ENCODE assay signal across 28 cellular contexts in the genomic region with DNA sequence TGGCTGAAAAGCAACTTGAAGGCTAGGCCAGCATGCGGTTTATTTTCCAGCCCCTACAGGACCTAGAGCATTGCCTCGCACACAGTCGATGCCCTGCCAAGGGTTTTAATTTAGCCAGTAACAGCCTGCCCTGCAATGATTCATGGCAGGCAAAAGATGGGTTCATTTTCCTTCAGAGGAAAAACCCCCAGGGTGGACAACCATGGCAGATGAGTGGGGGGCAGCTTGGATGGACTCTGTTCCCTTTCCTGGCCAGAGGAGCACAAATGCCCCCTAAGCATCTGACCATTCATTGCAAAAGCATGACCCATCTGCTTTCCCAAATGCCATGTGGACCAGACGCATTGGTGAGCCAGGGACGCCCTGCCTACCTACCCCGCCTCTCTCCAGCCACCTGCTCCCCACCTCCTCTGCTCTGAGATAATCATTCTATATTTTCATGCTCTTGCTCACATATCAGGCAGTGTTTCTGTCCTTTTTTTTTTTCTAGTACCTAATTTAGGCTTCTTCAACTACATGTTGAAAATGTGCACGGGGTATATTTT.
DNase-seq lines count a peak whose midpoint lies in the region; ATAC-seq lines count a peak whose summit lies in the region.
"Had no signal": no experiment of that assay in that cellular context is flagged by ENCODE, and none has a peak within 500 bp of the region (broad histone marks: within the 10 kb centered on the region; RNA-seq: fewer than 3 reads in every experiment).

No MANE protein-coding gene starts in this region.

- H3K4me3 Mint-ChIP-seq in activated CD4-positive, alpha-beta memory T cell treated with anti-CD3 and anti-CD28 coated beads, Interleukin-2, amount 10 ng/mL, durations not matched to agents 7 days and 5 days, result no peak overlapping the region
- H3K4me3 Mint-ChIP-seq in activated CD4-positive, alpha-beta memory T cell treated with anti-CD3 and anti-CD28 coated beads for 36 hours, result no peak overlapping the region
- H3K4me3 Mint-ChIP-seq: GM23338; HFFc6; stimulated activated naive B cell treated with anti-CD40 and anti-IgM and Interleukin-4, amounts not matched to agents 10 μg/mL and 1 μg/mL and 100 μg/mL, for 72 hours had no signal

- POLR2A ChIA-PET in activated CD4-positive, alpha-beta memory T cell treated with anti-CD3 and anti-CD28 coated beads, Interleukin-2, amount 10 ng/mL, durations not matched to agents 7 days and 5 days (lab: Charles Lee), result no interaction called here
- POLR2A ChIA-PET in activated CD4-positive, alpha-beta memory T cell treated with anti-CD3 and anti-CD28 coated beads for 36 hours (lab: Charles Lee), result no interaction called here

- peaks cover 41% of the 10 kb centered on the region for H3K27me3 Mint-ChIP-seq in activated CD4-positive, alpha-beta memory T cell treated with anti-CD3 and anti-CD28 coated beads, Interleukin-2, amount 10 ng/mL, durations not matched to agents 7 days and 5 days
- no peaks in the 10 kb centered on the region for H3K27me3 Mint-ChIP-seq in activated CD4-positive, alpha-beta memory T cell treated with anti-CD3 and anti-CD28 coated beads for 36 hours

- H3K27ac ChIP-seq in skeletal muscle tissue (ENCODE audit: low read depth, low read length), result peak overlapping the region; percentile 44
- H3K27ac ChIP-seq: adrenal gland, epithelial cell of prostate, neutrophil, prostate gland, skin epidermis, upper lobe of left lung had no signal

- ATAC-seq in HG03342 (IDR thresholded peaks at IDR 0.05; ENCODE audit: unreplicated experiment) (no peak), GM21576 (IDR thresholded peaks at IDR 0.05; ENCODE audit: unreplicated experiment) (no peak)
- ATAC-seq: GM23338; stimulated activated naive B cell treated with anti-CD40 and anti-IgM and Interleukin-4, amounts not matched to agents 10 μg/mL and 1 μg/mL and 100 μg/mL, for 72 hours had no signal

- peaks cover 7% of the 10 kb centered on the region for H3K4me1 Mint-ChIP-seq in activated CD4-positive, alpha-beta memory T cell treated with anti-CD3 and anti-CD28 coated beads, Interleukin-2, amount 10 ng/mL, durations not matched to agents 7 days and 5 days
- H3K4me1 Mint-ChIP-seq in activated CD4-positive, alpha-beta memory T cell treated with anti-CD3 and anti-CD28 coated beads for 36 hours (ENCODE audit: low read depth), result no peaks in the 10 kb centered on the region

- peaks cover 40 to 73% (median 60%) of the 10 kb centered on the region in 3 donors for H3K4me1 ChIP-seq in skeletal muscle tissue (ENCODE audit: control insufficient read depth in 3 of 3, insufficient read depth in 3 of 3, low read length in 3 of 3)
- H3K4me1 ChIP-seq: prostate gland had no signal

- H3K36me3 ChIP-seq in skeletal muscle tissue (ENCODE audit: control insufficient read depth in 3 of 3, insufficient read depth in 3 of 3, low read length in 3 of 3), result no peaks in the 10 kb centered on the region
- H3K36me3 ChIP-seq: adrenal gland, left ventricle myocardium inferior, neutrophil, prostate gland, upper lobe of left lung had no signal

- H3K36me3 Mint-ChIP-seq in activated CD4-positive, alpha-beta memory T cell treated with anti-CD3 and anti-CD28 coated beads, Interleukin-2, amount 10 ng/mL, durations not matched to agents 7 days and 5 days (ENCODE audit: low read depth), result no peaks in the 10 kb centered on the region
- no peaks in the 10 kb centered on the region for H3K36me3 Mint-ChIP-seq in activated CD4-positive, alpha-beta memory T cell treated with anti-CD3 and anti-CD28 coated beads for 36 hours
- H3K36me3 Mint-ChIP-seq: stimulated activated naive B cell treated with anti-CD40 and anti-IgM and Interleukin-4, amounts not matched to agents 10 μg/mL and 1 μg/mL and 100 μg/mL, for 72 hours had no signal

- no peaks in the 10 kb centered on the region for H3K27me3 ChIP-seq in skeletal muscle tissue (ENCODE audit: control insufficient read depth in 3 of 3, insufficient read depth in 3 of 3, low read length in 3 of 3)
- H3K27me3 ChIP-seq: adrenal gland, neutrophil, upper lobe of left lung had no signal

- H3K9me3 Mint-ChIP-seq in activated CD4-positive, alpha-beta memory T cell treated with anti-CD3 and anti-CD28 coated beads, Interleukin-2, amount 10 ng/mL, durations not matched to agents 7 days and 5 days, result no peaks in the 10 kb centered on the region
- no peaks in the 10 kb centered on the region for H3K9me3 Mint-ChIP-seq in activated CD4-positive, alpha-beta memory T cell treated with anti-CD3 and anti-CD28 coated beads for 36 hours
- H3K9me3 Mint-ChIP-seq: GM23338; HFFc6; stimulated activated naive B cell treated with anti-CD40 and anti-IgM and Interleukin-4, amounts not matched to agents 10 μg/mL and 1 μg/mL and 100 μg/mL, for 72 hours had no signal

- no peaks in the 10 kb centered on the region for H3K9me3 ChIP-seq in skeletal muscle tissue (ENCODE audit: control insufficient read depth in 3 of 3, low read length in 3 of 3)
- H3K9me3 ChIP-seq: adrenal gland, left ventricle myocardium inferior, neutrophil, prostate gland, upper lobe of left lung had no signal

- peak overlapping the region in 1 of 3 donors; percentile 45 for H3K4me3 ChIP-seq in skeletal muscle tissue (ENCODE audit: low read length in 3 of 3)
- H3K4me3 ChIP-seq: adrenal gland, GM23338, left ventricle myocardium inferior, prostate gland, skin epidermis, upper lobe of left lung had no signal

- no peak overlapping the region for H3K27ac Mint-ChIP-seq in activated CD4-positive, alpha-beta memory T cell treated with anti-CD3 and anti-CD28 coated beads, Interleukin-2, amount 10 ng/mL, durations not matched to agents 7 days and 5 days
- no peak overlapping the region for H3K27ac Mint-ChIP-seq in activated CD4-positive, alpha-beta memory T cell treated with anti-CD3 and anti-CD28 coated beads for 36 hours
- H3K27ac Mint-ChIP-seq: GM23338; HFFc6; stimulated activated naive B cell treated with anti-CD40 and anti-IgM and Interleukin-4, amounts not matched to agents 10 μg/mL and 1 μg/mL and 100 μg/mL, for 72 hours had no signal

- intact Hi-C loops in activated CD4-positive, alpha-beta memory T cell treated with anti-CD3 and anti-CD28 coated beads for 36 hours (cut with micrococcal nuclease), result no loop called here

- peak; percentile 5 for DNase-seq in activated CD4-positive, alpha-beta memory T cell treated with anti-CD3 and anti-CD28 coated beads, Interleukin-2, amount 10 ng/mL, durations not matched to agents 7 days and 5 days
- no peak for DNase-seq in activated CD4-positive, alpha-beta memory T cell treated with anti-CD3 and anti-CD28 coated beads for 36 hours
- peak; percentile 56 to 92 for DNase-seq in cerebellar nuclear complex (lab: John Stamatoyannopoulos, UW)
- peak; percentile 59 for DNase-seq in myocyte (ENCODE audit: low read depth)
- no peak for DNase-seq in NCI-H1436 treated with DMSO at 0.1 percent for 48 hours (lab: John Stamatoyannopoulos, UW)
- DNase-seq: 8988T; COR-L47; DMS79; effector CD4-positive, alpha-beta T cell; GF-D8; HFFc6; left ventricle myocardium inferior; NCI-H1694; NCI-H446 treated with DMSO at 0.1 percent for 48 hours; NCI-H82; stimulated activated naive B cell treated with anti-CD40 and anti-IgM and Interleukin-4, amounts not matched to agents 10 μg/mL and 1 μg/mL and 100 μg/mL, for 72 hours; SW 1271; T-helper 9 cell; upper lobe of left lung had no signal

- CTCF ChIA-PET in activated CD4-positive, alpha-beta memory T cell treated with anti-CD3 and anti-CD28 coated beads, Interleukin-2, amount 10 ng/mL, durations not matched to agents 7 days and 5 days (lab: Charles Lee), result no interaction called here
- CTCF ChIA-PET in activated CD4-positive, alpha-beta memory T cell treated with anti-CD3 and anti-CD28 coated beads for 36 hours (lab: Charles Lee), result no interaction called here

- peak overlapping the region in 1 of 3 donors; percentile 16 for H3K9ac ChIP-seq in skeletal muscle tissue (ENCODE audit: low read depth in 1 of 3, low read length in 3 of 3)

Comparison
In these comparisons a context has a peak if more than half of its experiments do, and no peak if none do; other contexts are left out.
1. DNase-seq: peak in activated CD4-positive, alpha-beta memory T cell treated with anti-CD3 and anti-CD28 coated beads, Interleukin-2, amount 10 ng/mL, durations not matched to agents 7 days and 5 days (single experiment), cerebellar nuclear complex (2 of 2) and myocyte (single experiment); none in activated CD4-positive, alpha-beta memory T cell treated with anti-CD3 and anti-CD28 coated beads for 36 hours (single experiment) and NCI-H1436 treated with DMSO at 0.1 percent for 48 hours (single experiment).